2 cellular contexts compared by ENCODE assay signal in the genomic region with DNA sequence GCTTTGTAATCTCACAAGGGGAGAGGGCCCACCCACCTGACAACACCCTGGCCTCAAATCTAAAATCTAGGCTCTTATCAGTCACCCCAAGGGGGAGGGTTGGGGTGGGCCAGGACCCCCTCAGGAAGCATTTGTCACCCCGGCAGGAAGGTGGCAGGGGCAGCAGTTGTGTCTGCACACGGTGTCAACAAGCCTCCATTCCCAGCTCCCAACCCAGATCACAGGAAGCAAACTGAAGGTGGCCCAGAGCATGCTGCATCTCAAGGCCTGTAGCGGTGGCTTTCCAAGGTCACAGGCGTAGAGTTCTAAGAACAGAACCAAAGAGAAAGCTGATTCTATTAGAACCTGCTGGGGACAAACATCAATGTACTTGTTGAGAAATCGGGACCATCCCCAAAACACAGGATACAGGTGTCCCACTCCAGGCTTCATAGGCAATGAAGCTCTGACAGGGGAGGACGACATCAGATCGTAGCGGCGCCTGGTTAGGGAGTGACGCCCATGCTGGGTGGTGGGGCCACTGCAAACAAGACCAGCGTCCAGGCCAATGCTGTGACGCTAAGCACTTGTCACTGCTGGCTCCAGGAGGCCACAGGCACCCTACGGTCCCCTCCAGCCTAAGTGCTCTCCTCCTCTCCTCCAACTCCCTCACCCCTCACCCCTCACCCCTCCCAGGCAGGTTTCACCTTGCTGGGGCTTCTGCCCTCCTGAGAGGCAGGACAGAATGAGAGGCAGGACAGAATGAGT.
TF ChIP-seq lines count a peak whose summit lies in the region.

No MANE protein-coding gene starts in this region.

TF ChIP-seq in GM12891, 5 proteins besides CTCF, POLR2A, EP300 and RAD21:
- TF ChIP-seq POLR2AphosphoS5 (IDR thresholded peaks at IDR 0.05; ENCODE audit: low read depth, low read length) (peak; percentile 33; the same call in 1 of the 2 replicates), SPI1 (IDR thresholded peaks at IDR 0.05; ENCODE audit: low read depth, low read length) (no peak), TAF1 (IDR thresholded peaks at IDR 0.05; ENCODE audit: low read depth, low read length) (no peak), POU2F2 (IDR thresholded peaks at IDR 0.05; ENCODE audit: low read depth, low read length) (0 out of 2 replicates have a peak, but pooled peaks have one; percentile 7), PAX5 (IDR thresholded peaks at IDR 0.05; ENCODE audit: insufficient read depth, low read length, severe bottlenecking) (no peak)
TF ChIP-seq in GM12891: peak in this region for 2.

TF ChIP-seq in H1, 55 proteins besides CTCF, POLR2A, EP300 and RAD21:
- TF ChIP-seq ZNF274 (IDR thresholded peaks at IDR 0.05; ENCODE audit: borderline replicate concordance, extremely low read depth, low read length) (no peak), BACH1 (IDR thresholded peaks at IDR 0.05; ENCODE audit: low read length) (no peak), CBX8 (IDR thresholded peaks at IDR 0.05; ENCODE audit: borderline replicate concordance, low read depth, low read length) (no peak), GTF2F1 (IDR thresholded peaks at IDR 0.05; ENCODE audit: borderline replicate concordance, low read depth, low read length) (no peak)
